In the genomic region with DNA sequence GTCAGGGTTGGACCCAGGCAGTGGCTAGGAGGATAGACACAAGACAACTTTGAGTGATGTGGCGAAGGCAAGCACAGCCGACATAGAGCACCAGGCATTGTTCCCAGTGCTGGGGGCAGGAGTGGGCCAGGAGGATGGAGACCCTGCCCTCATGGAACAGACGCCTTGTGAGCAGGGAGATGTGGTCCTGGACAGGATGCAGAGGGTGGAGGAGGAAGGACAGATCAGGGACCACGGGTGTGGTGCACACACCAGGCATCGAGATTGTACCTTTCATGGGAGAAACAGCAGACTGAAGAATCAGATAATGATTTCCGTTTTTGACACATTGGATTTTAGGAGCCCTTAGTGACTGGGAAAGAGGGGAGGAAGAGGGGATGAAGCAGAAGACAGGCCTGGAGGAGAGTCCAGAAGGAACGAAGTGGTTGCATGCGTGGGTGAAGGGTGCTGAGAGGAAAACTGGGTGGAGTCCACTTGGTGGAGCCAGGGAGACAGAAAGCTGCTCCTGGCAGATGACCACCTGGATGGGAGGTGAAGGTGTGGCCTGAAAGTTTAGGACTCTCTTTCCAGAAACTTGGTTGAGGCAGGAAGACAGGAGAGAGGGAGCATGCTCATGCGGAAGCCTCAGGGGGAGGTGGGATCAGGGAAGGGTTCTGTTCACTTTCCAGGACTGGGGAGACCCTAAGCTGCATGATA, we compare ENCODE assay signal across 16 cellular contexts. TPM values are rescaled to one million over a fixed set of nuclear protein-coding genes. Genes with fewer than 3 reads are reported as not detected.
"Had no signal": no experiment of that assay in that cellular context is flagged by ENCODE, and none has a peak within 500 bp of the region (broad histone marks: within the 10 kb centered on the region; RNA-seq: fewer than 3 reads in every experiment).

No MANE protein-coding gene starts in this region.

- H3K9me3 Mint-ChIP-seq: activated T-helper 2 cell treated with anti-CD3 and anti-CD28 coated beads, Interferon-gamma antibody, Interleukin-2, Interleukin-4, amounts not matched to agents 10 μg/mL and 5 μg/mL and 100 μg/mL, durations not matched to agents 14 hours and 24 hours and 36 hours had no signal

- H3K4me3 ChIP-seq: colonic mucosa, gastroesophageal sphincter, left ventricle myocardium inferior, neural progenitor cell, tibial nerve had no signal

- H3K9me3 ChIP-seq: colonic mucosa, gastroesophageal sphincter, left ventricle myocardium inferior, tibial nerve had no signal

- H3K27ac Mint-ChIP-seq: neural progenitor cell had no signal

- H3K4me3 Mint-ChIP-seq: neural progenitor cell had no signal

- H3K27ac ChIP-seq: colonic mucosa, epithelial cell of prostate, gastroesophageal sphincter, left ventricle myocardium inferior, neural progenitor cell, tibial nerve had no signal

- H3K36me3 Mint-ChIP-seq: neural progenitor cell had no signal

- ATAC-seq: gastroesophageal sphincter had no signal

- H3K36me3 ChIP-seq: colonic mucosa, neural progenitor cell had no signal

- H3K27me3 ChIP-seq: colonic mucosa, gastroesophageal sphincter, neural progenitor cell, tibial nerve had no signal

- H3K4me1 ChIP-seq: colonic mucosa, gastroesophageal sphincter, neural progenitor cell, tibial nerve had no signal

- DNase-seq: activated CD4-positive, CD25-positive, alpha-beta regulatory T cell; activated CD8-positive, alpha-beta memory T cell treated with anti-CD3 and anti-CD28 coated beads for 24 hours; colonic mucosa; effector CD8-positive, alpha-beta T cell; mesenchymal stem cell; retina; stimulated activated CD4-positive, alpha-beta T cell treated with anti-CD3 and anti-CD28 coated beads, Interleukin-15, amount 100 ng/mL, for 24 hours; stimulated activated CD4-positive, alpha-beta T cell treated with anti-CD3 and anti-CD28 coated beads, Interleukin-4, amount 100 ng/mL, for 4 hours had no signal

RNA-seq across cellular contexts. Expression of gene MAP3K15, which starts 27.9 kb away (rescaled TPM):
- total RNA-seq: cardiac septum, left ventricle myocardium inferior, subcutaneous adipose tissue, tibial nerve had no signal
